28 cellular contexts compared by ENCODE assay signal in the genomic region with DNA sequence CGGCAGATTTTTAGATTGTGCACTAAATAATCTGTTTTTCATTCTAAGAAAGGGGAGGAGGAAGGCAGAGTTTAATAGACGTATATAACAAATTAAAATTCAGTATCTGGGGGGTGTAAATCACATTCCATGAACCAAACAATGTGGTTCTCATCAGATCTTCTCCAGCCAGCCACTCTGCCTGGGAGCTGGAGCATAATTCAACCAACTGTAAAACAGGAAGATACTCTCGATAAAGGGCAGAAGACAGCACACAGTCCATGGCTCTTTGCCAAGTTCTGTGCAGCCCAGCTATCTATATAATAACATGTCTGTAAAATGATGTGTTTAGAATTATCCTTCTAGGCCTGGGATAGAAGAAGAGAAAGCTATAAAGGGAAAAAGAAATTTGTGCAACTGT.
DNase-seq lines count a peak whose midpoint lies in the region; ATAC-seq and TF ChIP-seq lines count a peak whose summit lies in the region.
"Had no signal": no experiment of that assay in that cellular context is flagged by ENCODE, and none has a peak within 500 bp of the region (broad histone marks: within the 10 kb centered on the region; RNA-seq: fewer than 3 reads in every experiment).

No MANE protein-coding gene starts in this region.

- CTCF ChIA-PET in activated CD8-positive, alpha-beta memory T cell treated with anti-CD3 and anti-CD28 coated beads, Interleukin-2, amount 10 ng/mL, durations not matched to agents 7 days and 5 days (lab: Charles Lee): no interaction called here

- peaks cover 1% of the 10 kb centered on the region for H3K9me3 Mint-ChIP-seq in activated CD8-positive, alpha-beta memory T cell treated with anti-CD3 and anti-CD28 coated beads, Interleukin-2, amount 10 ng/mL, durations not matched to agents 7 days and 5 days (ENCODE audit: low read depth)
- H3K9me3 Mint-ChIP-seq in progenitor cell of endocrine pancreas (ENCODE audit: low read depth): peaks cover 3% of the 10 kb centered on the region
- H3K9me3 Mint-ChIP-seq: activated T-cell treated with anti-CD3 and anti-CD28 coated beads, Interleukin-2, amount 50 U/mL, for 24 hours; GM23338 had no signal

- ATAC-seq in activated CD8-positive, alpha-beta memory T cell treated with anti-CD3 and anti-CD28 coated beads, Interleukin-2, amount 10 ng/mL, durations not matched to agents 7 days and 5 days: no peak
- ATAC-seq: GM23338, left lung, T-cell had no signal

- H3K4me3 Mint-ChIP-seq in activated CD8-positive, alpha-beta memory T cell treated with anti-CD3 and anti-CD28 coated beads, Interleukin-2, amount 10 ng/mL, durations not matched to agents 7 days and 5 days: no peak overlapping the region
- no peak overlapping the region for H3K4me3 Mint-ChIP-seq in progenitor cell of endocrine pancreas (ENCODE audit: low read depth)
- H3K4me3 Mint-ChIP-seq: activated naive CD8-positive, alpha-beta T cell; activated T-cell treated with anti-CD3 and anti-CD28 coated beads, Interleukin-2, amount 50 U/mL, for 24 hours; CD14-positive monocyte; GM23338; neural progenitor cell; T-cell had no signal

- H3K36me3 Mint-ChIP-seq in activated CD8-positive, alpha-beta memory T cell treated with anti-CD3 and anti-CD28 coated beads, Interleukin-2, amount 10 ng/mL, durations not matched to agents 7 days and 5 days: no peaks in the 10 kb centered on the region
- no peaks in the 10 kb centered on the region for H3K36me3 Mint-ChIP-seq in progenitor cell of endocrine pancreas (ENCODE audit: insufficient read depth)
- H3K36me3 Mint-ChIP-seq: activated naive CD8-positive, alpha-beta T cell; CD14-positive monocyte; neural progenitor cell; T-cell had no signal

- no peak overlapping the region for H3K27ac Mint-ChIP-seq in activated CD8-positive, alpha-beta memory T cell treated with anti-CD3 and anti-CD28 coated beads, Interleukin-2, amount 10 ng/mL, durations not matched to agents 7 days and 5 days
- H3K27ac Mint-ChIP-seq in progenitor cell of endocrine pancreas: no peak overlapping the region
- H3K27ac Mint-ChIP-seq: activated naive CD8-positive, alpha-beta T cell; activated T-cell treated with anti-CD3 and anti-CD28 coated beads, Interleukin-2, amount 50 U/mL, for 24 hours; CD14-positive monocyte; GM23338; neural progenitor cell; T-cell had no signal

- DNase-seq in DMS 273 (lab: John Stamatoyannopoulos, UW; ENCODE audit: unreplicated experiment) (peak; percentile 7), DMS 273 treated with DMSO at 0.1 percent for 48 hours (lab: John Stamatoyannopoulos, UW) (no peak), NCI-H69 (lab: John Stamatoyannopoulos, UW) (peak; percentile 5), amniotic epithelial cell (ENCODE audit: low read depth) (peak; percentile 68), left kidney (ENCODE audit: low read depth, low spot score) (peak; percentile 70), OCI-M2 (lab: John Stamatoyannopoulos, UW; ENCODE audit: unreplicated experiment) (no peak), progenitor cell of endocrine pancreas (ENCODE audit: low spot score, unreplicated experiment) (no peak)
- DNase-seq in activated CD8-positive, alpha-beta memory T cell treated with anti-CD3 and anti-CD28 coated beads, Interleukin-2, amount 10 ng/mL, durations not matched to agents 7 days and 5 days: no peak
- DNase-seq: activated CD4-positive, alpha-beta T cell treated with anti-CD3 and anti-CD28 coated beads, Interleukin-2, amount 50 U/mL, for 1 hour; activated CD4-positive, CD25-positive, alpha-beta regulatory T cell; activated effector memory CD4-positive, alpha-beta T cell treated with anti-CD3 and anti-CD28 coated beads, Interleukin-2, amount 50 U/mL, for 16 hours; activated T-cell treated with anti-CD3 and anti-CD28 coated beads, Interleukin-2, amount 50 U/mL, for 24 hours; anterior cingulate cortex; Caco-2; DND-41; left lung; mesendoderm; NCI-H2029 treated with DMSO at 0.1 percent for 48 hours; NCI-H524; SIG-M5; small intestine; stimulated activated naive CD4-positive, alpha-beta T cell; T-cell; upper lobe of left lung had no signal

- no peaks in the 10 kb centered on the region for H3K4me1 Mint-ChIP-seq in activated CD8-positive, alpha-beta memory T cell treated with anti-CD3 and anti-CD28 coated beads, Interleukin-2, amount 10 ng/mL, durations not matched to agents 7 days and 5 days
- no peaks in the 10 kb centered on the region for H3K4me1 Mint-ChIP-seq in progenitor cell of endocrine pancreas (ENCODE audit: low read depth)
- H3K4me1 Mint-ChIP-seq: CD14-positive monocyte, GM23338, neural progenitor cell had no signal

- no peak for TF ChIP-seq CTCF in progenitor cell of endocrine pancreas (IDR thresholded peaks at IDR 0.05; ENCODE audit: unreplicated experiment)

- no peaks in the 10 kb centered on the region for H3K27me3 Mint-ChIP-seq in activated CD8-positive, alpha-beta memory T cell treated with anti-CD3 and anti-CD28 coated beads, Interleukin-2, amount 10 ng/mL, durations not matched to agents 7 days and 5 days
- no peaks in the 10 kb centered on the region for H3K27me3 Mint-ChIP-seq in progenitor cell of endocrine pancreas
- H3K27me3 Mint-ChIP-seq: activated naive CD8-positive, alpha-beta T cell; activated T-cell treated with anti-CD3 and anti-CD28 coated beads, Interleukin-2, amount 50 U/mL, for 24 hours; T-cell had no signal

Comparison
In these comparisons a context has a peak if more than half of its experiments do, and no peak if none do; other contexts are left out.
1. DNase-seq: peak in DMS 273 (single experiment), NCI-H69 (single experiment), amniotic epithelial cell (single experiment) and left kidney (single experiment); none in DMS 273 treated with DMSO at 0.1 percent for 48 hours (single experiment), OCI-M2 (single experiment), activated CD8-positive, alpha-beta memory T cell treated with anti-CD3 and anti-CD28 coated beads, Interleukin-2, amount 10 ng/mL, durations not matched to agents 7 days and 5 days (single experiment) and progenitor cell of endocrine pancreas (single experiment).